Comparison of ENCODE assay signal across 1 cellular context in the genomic region with DNA sequence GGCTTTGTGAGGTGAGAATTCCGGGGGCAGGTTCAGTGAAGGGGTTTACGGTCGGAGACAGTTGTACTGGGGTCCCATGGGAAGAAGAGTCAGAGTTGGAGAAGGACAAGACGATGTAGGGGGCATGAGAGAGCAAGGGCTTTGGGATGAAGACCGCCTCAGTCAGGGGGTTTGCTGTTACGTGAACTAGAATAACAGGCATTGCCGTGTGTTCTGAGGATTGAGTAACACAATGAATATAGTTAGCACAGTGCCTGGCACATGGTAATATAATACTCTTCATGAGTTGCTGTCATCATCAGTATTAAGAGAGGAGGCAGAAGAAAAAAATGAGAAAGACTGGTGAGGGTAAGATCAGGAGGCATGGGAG.
TF ChIP-seq lines count a peak whose summit lies in the region.

No MANE protein-coding gene starts in this region.

TF ChIP-seq in liver, 16 proteins besides CTCF, POLR2A, EP300 and RAD21 (continued from another document):
- no peak for TF ChIP-seq ZBTB33 (IDR thresholded peaks at IDR 0.05)
- no peak for TF ChIP-seq HNF4G (IDR thresholded peaks at IDR 0.05)
- TF ChIP-seq ATF3 (IDR thresholded peaks at IDR 0.05), result no peak
